Comparison of ENCODE assay signal across 16 cellular contexts in genomic region chr5:126969548-126969947, GRCh38.
A peak's percentile ranks its signal among the peaks of the same experiment; 100 is the strongest.
DNase-seq lines count a peak whose midpoint lies in the region; ATAC-seq and TF ChIP-seq lines count a peak whose summit lies in the region.
"Had no signal": no experiment of that assay in that cellular context is flagged by ENCODE, and none has a peak within 500 bp of the region (broad histone marks: within the 10 kb centered on the region; RNA-seq: fewer than 3 reads in every experiment).

No MANE protein-coding gene starts in this region.

- no peak overlapping the region for H3K4me3 Mint-ChIP-seq in mesothelial cell of epicardium
- H3K4me3 Mint-ChIP-seq: activated CD8-positive, alpha-beta T cell treated with anti-CD3 and anti-CD28 coated beads for 36 hours; brain; CD14-positive monocyte; stimulated activated naive CD8-positive, alpha-beta T cell treated with anti-CD3 and anti-CD28 coated beads, Interleukin-15, amount 100 ng/mL, for 72 hours had no signal

- ATAC-seq in GM18511 (IDR thresholded peaks at IDR 0.05; ENCODE audit: unreplicated experiment) (peak; percentile 45), GM21576 (IDR thresholded peaks at IDR 0.05; ENCODE audit: unreplicated experiment) (peak; percentile 36), HG03159 (IDR thresholded peaks at IDR 0.05; ENCODE audit: unreplicated experiment) (peak; percentile 28), HG03045 (IDR thresholded peaks at IDR 0.05; ENCODE audit: unreplicated experiment) (no peak)
- ATAC-seq: activated CD8-positive, alpha-beta T cell treated with anti-CD3 and anti-CD28 coated beads for 36 hours; stimulated activated naive CD8-positive, alpha-beta T cell treated with anti-CD3 and anti-CD28 coated beads, Interleukin-15, amount 100 ng/mL, for 72 hours had no signal

- no peak overlapping the region for H3K27ac Mint-ChIP-seq in mesothelial cell of epicardium
- H3K27ac Mint-ChIP-seq: activated CD8-positive, alpha-beta T cell treated with anti-CD3 and anti-CD28 coated beads for 36 hours; brain; CD14-positive monocyte; stimulated activated naive CD8-positive, alpha-beta T cell treated with anti-CD3 and anti-CD28 coated beads, Interleukin-15, amount 100 ng/mL, for 72 hours had no signal

- no peak for TF ChIP-seq CTCF in mesothelial cell of epicardium (IDR thresholded peaks at IDR 0.05; ENCODE audit: unreplicated experiment)

- peaks cover 7% of the 10 kb centered on the region for H3K9me3 Mint-ChIP-seq in mesothelial cell of epicardium
- H3K9me3 Mint-ChIP-seq: activated CD8-positive, alpha-beta T cell treated with anti-CD3 and anti-CD28 coated beads for 36 hours had no signal

- H3K4me1 Mint-ChIP-seq in mesothelial cell of epicardium = peaks cover 16% of the 10 kb centered on the region

- H3K27me3 Mint-ChIP-seq in mesothelial cell of epicardium (ENCODE audit: low read depth) = no peaks in the 10 kb centered on the region
- H3K27me3 Mint-ChIP-seq: activated CD8-positive, alpha-beta T cell treated with anti-CD3 and anti-CD28 coated beads for 36 hours; brain; stimulated activated naive CD8-positive, alpha-beta T cell treated with anti-CD3 and anti-CD28 coated beads, Interleukin-15, amount 100 ng/mL, for 72 hours had no signal

- DNase-seq in glomerular visceral epithelial cell (ENCODE audit: extremely low spot score) (peak; percentile 53), mesothelial cell of epicardium (ENCODE audit: low spot score in 2 of 2, unreplicated experiment in 2 of 2) (no peak), amygdala (lab: John Stamatoyannopoulos, UW) (no peak)
- DNase-seq: activated CD8-positive, alpha-beta T cell treated with anti-CD3 and anti-CD28 coated beads for 36 hours; effector CD8-positive, alpha-beta T cell; Karpas-422; NCI-H187 treated with DMSO at 0.1 percent for 48 hours; NCI-H526 treated with DMSO at 0.1 percent for 48 hours; nucleus accumbens; stimulated activated naive CD8-positive, alpha-beta T cell treated with anti-CD3 and anti-CD28 coated beads, Interleukin-15, amount 100 ng/mL, for 72 hours had no signal

- H3K36me3 Mint-ChIP-seq in mesothelial cell of epicardium = no peaks in the 10 kb centered on the region
- H3K36me3 Mint-ChIP-seq: brain had no signal
